13 cellular contexts compared by ENCODE assay signal in genomic region chr14:99969673-99970322, GRCh38.
A peak's percentile ranks its signal among the peaks of the same experiment; 100 is the strongest.
DNase-seq lines count a peak whose midpoint lies in the region; ATAC-seq and TF ChIP-seq lines count a peak whose summit lies in the region.
"Had no signal": no experiment of that assay in that cellular context is flagged by ENCODE, and none has a peak within 500 bp of the region (broad histone marks: within the 10 kb centered on the region; RNA-seq: fewer than 3 reads in every experiment).

No MANE protein-coding gene starts in this region.

- POLR2A ChIA-PET in naive thymus-derived CD8-positive, alpha-beta T cell (lab: Charles Lee), result interaction anchor here (0.8 kb wide), 1 partner anchor 12 kb away, joined by 3 read pairs; no protein-coding TSS in a partner anchor

- H3K9me3 Mint-ChIP-seq in activated CD4-positive, alpha-beta T cell treated with anti-CD3 and anti-CD28 coated beads, Interleukin-2, amount 10 ng/mL, durations not matched to agents 24 days and 14 days, result peaks cover 4% of the 10 kb centered on the region
- peaks cover 0 to 11% (median 7%) of the 10 kb centered on the region in 7 donors for H3K9me3 Mint-ChIP-seq in CD14-positive monocyte
- no peaks in the 10 kb centered on the region for H3K9me3 Mint-ChIP-seq in activated T-helper 2 cell treated with anti-CD3 and anti-CD28 coated beads, Interferon-gamma antibody, Interleukin-2, Interleukin-4, amounts not matched to agents 10 μg/mL and 5 μg/mL and 100 μg/mL, durations not matched to agents 14 hours and 24 hours and 36 hours
- no peaks in the 10 kb centered on the region for H3K9me3 Mint-ChIP-seq in naive thymus-derived CD8-positive, alpha-beta T cell

- TF ChIP-seq CTCF in CD14-positive monocyte (IDR thresholded peaks at IDR 0.05), result no peak

- H3K36me3 Mint-ChIP-seq in activated CD4-positive, alpha-beta T cell treated with anti-CD3 and anti-CD28 coated beads, Interleukin-2, amount 10 ng/mL, durations not matched to agents 24 days and 14 days (ENCODE audit: low read depth), result peaks cover 9% of the 10 kb centered on the region
- H3K36me3 Mint-ChIP-seq in CD14-positive monocyte, result peaks cover 0 to 6% of the 10 kb centered on the region in 2 donors
- peaks cover 3% of the 10 kb centered on the region for H3K36me3 Mint-ChIP-seq in activated T-helper 2 cell treated with anti-CD3 and anti-CD28 coated beads, Interferon-gamma antibody, Interleukin-2, Interleukin-4, amounts not matched to agents 10 μg/mL and 5 μg/mL and 100 μg/mL, durations not matched to agents 14 hours and 24 hours and 36 hours (ENCODE audit: low read depth)
- no peaks in the 10 kb centered on the region for H3K36me3 Mint-ChIP-seq in naive thymus-derived CD8-positive, alpha-beta T cell

- DNase-seq in activated CD4-positive, alpha-beta T cell treated with anti-CD3 and anti-CD28 coated beads, Interleukin-2, amount 10 ng/mL, durations not matched to agents 24 days and 14 days, result no peak
- no peak for DNase-seq in activated CD4-positive, alpha-beta T cell treated with anti-CD3 and anti-CD28 coated beads for 1 hour
- DNase-seq in CD14-positive monocyte (ENCODE audit: low spot score) (no peak), COLO829 (ENCODE audit: low spot score) (no peak), RPMI8226 (no peak)
- DNase-seq in activated T-helper 2 cell treated with anti-CD3 and anti-CD28 coated beads, Interferon-gamma antibody, Interleukin-2, Interleukin-4, amounts not matched to agents 10 μg/mL and 5 μg/mL and 100 μg/mL, durations not matched to agents 14 hours and 24 hours and 36 hours (ENCODE audit: low spot score), result no peak
- no peak for DNase-seq in naive thymus-derived CD8-positive, alpha-beta T cell
- no peak for DNase-seq in NK-92 treated with Interleukin-12 subunit alpha and Interleukin-12 subunit beta, amount 100 ng/mL, for 24 hours (lab: John Stamatoyannopoulos, UW)
- DNase-seq: Caco-2; central memory CD4-positive, alpha-beta T cell; head of caudate nucleus; NCI-H1092; stomach had no signal

- peak overlapping the region; percentile 60 for H3K27ac Mint-ChIP-seq in activated CD4-positive, alpha-beta T cell treated with anti-CD3 and anti-CD28 coated beads, Interleukin-2, amount 10 ng/mL, durations not matched to agents 24 days and 14 days
- no peak overlapping the region for H3K27ac Mint-ChIP-seq in CD14-positive monocyte
- H3K27ac Mint-ChIP-seq in activated T-helper 2 cell treated with anti-CD3 and anti-CD28 coated beads, Interferon-gamma antibody, Interleukin-2, Interleukin-4, amounts not matched to agents 10 μg/mL and 5 μg/mL and 100 μg/mL, durations not matched to agents 14 hours and 24 hours and 36 hours, result no peak overlapping the region
- peak overlapping the region in 3 of 10 donors; percentile 44 to 61 (median 51) for H3K27ac Mint-ChIP-seq in naive thymus-derived CD8-positive, alpha-beta T cell

- intact Hi-C loops in activated CD4-positive, alpha-beta T cell treated with anti-CD3 and anti-CD28 coated beads, Interleukin-2, amount 10 ng/mL, durations not matched to agents 24 days and 14 days (cut with micrococcal nuclease), result loop anchor here (5.0 kb wide), 1 partner anchor 367 kb away; the partner anchor contains the start of gene CCDC85C
- intact Hi-C loops in CD14-positive monocyte (cut with micrococcal nuclease), result loop anchor here in 1 of 2 donors (5.0 kb wide), 1 partner anchor 287 kb away; the partner anchor contains the start of gene CYP46A1
- intact Hi-C loops in activated T-helper 2 cell treated with anti-CD3 and anti-CD28 coated beads, Interferon-gamma antibody, Interleukin-2, Interleukin-4, amounts not matched to agents 10 μg/mL and 5 μg/mL and 100 μg/mL, durations not matched to agents 14 hours and 24 hours and 36 hours (cut with micrococcal nuclease), result no loop called here

- H3K4me1 Mint-ChIP-seq in activated CD4-positive, alpha-beta T cell treated with anti-CD3 and anti-CD28 coated beads, Interleukin-2, amount 10 ng/mL, durations not matched to agents 24 days and 14 days, result peaks cover 19% of the 10 kb centered on the region
- peaks cover 10% of the 10 kb centered on the region for H3K4me1 Mint-ChIP-seq in CD14-positive monocyte
- peaks cover 20% of the 10 kb centered on the region for H3K4me1 Mint-ChIP-seq in activated T-helper 2 cell treated with anti-CD3 and anti-CD28 coated beads, Interferon-gamma antibody, Interleukin-2, Interleukin-4, amounts not matched to agents 10 μg/mL and 5 μg/mL and 100 μg/mL, durations not matched to agents 14 hours and 24 hours and 36 hours (ENCODE audit: low read depth)
- peaks cover 7 to 17% (median 12%) of the 10 kb centered on the region in 4 donors for H3K4me1 Mint-ChIP-seq in naive thymus-derived CD8-positive, alpha-beta T cell

- ATAC-seq in naive thymus-derived CD8-positive, alpha-beta T cell, result no peak

- H3K4me3 Mint-ChIP-seq in activated CD4-positive, alpha-beta T cell treated with anti-CD3 and anti-CD28 coated beads, Interleukin-2, amount 10 ng/mL, durations not matched to agents 24 days and 14 days, result peak overlapping the region; percentile 40
- peak overlapping the region; percentile 22 to 81 for H3K4me3 Mint-ChIP-seq in CD14-positive monocyte
- peak overlapping the region; percentile 71 for H3K4me3 Mint-ChIP-seq in activated T-helper 2 cell treated with anti-CD3 and anti-CD28 coated beads, Interferon-gamma antibody, Interleukin-2, Interleukin-4, amounts not matched to agents 10 μg/mL and 5 μg/mL and 100 μg/mL, durations not matched to agents 14 hours and 24 hours and 36 hours (ENCODE audit: low read depth)
- peak overlapping the region; percentile 57 to 85 (median 78) for H3K4me3 Mint-ChIP-seq in naive thymus-derived CD8-positive, alpha-beta T cell

- peaks cover 45% of the 10 kb centered on the region for H3K27me3 Mint-ChIP-seq in activated CD4-positive, alpha-beta T cell treated with anti-CD3 and anti-CD28 coated beads, Interleukin-2, amount 10 ng/mL, durations not matched to agents 24 days and 14 days
- H3K27me3 Mint-ChIP-seq in CD14-positive monocyte (ENCODE audit: low read depth in 3 of 3), result peaks cover 23 to 44% (median 37%) of the 10 kb centered on the region in 3 donors
- H3K27me3 Mint-ChIP-seq in activated T-helper 2 cell treated with anti-CD3 and anti-CD28 coated beads, Interferon-gamma antibody, Interleukin-2, Interleukin-4, amounts not matched to agents 10 μg/mL and 5 μg/mL and 100 μg/mL, durations not matched to agents 14 hours and 24 hours and 36 hours (ENCODE audit: low read depth), result peaks cover 29% of the 10 kb centered on the region
- H3K27me3 Mint-ChIP-seq in naive thymus-derived CD8-positive, alpha-beta T cell, result peaks cover 4 to 12% (median 9%) of the 10 kb centered on the region in 5 donors
